Comparison of ENCODE assay signal across 19 cellular contexts in genomic region chr3:106881177-106881576, GRCh38.
DNase-seq lines count a peak whose midpoint lies in the region; ATAC-seq and TF ChIP-seq lines count a peak whose summit lies in the region.
"Had no signal": no experiment of that assay in that cellular context is flagged by ENCODE, and none has a peak within 500 bp of the region (broad histone marks: within the 10 kb centered on the region; RNA-seq: fewer than 3 reads in every experiment).

No MANE protein-coding gene starts in this region.

- no peak overlapping the region for H3K4ac ChIP-seq in H9 (ENCODE audit: low read depth, low read length)

- H3K36me3 ChIP-seq in Loucy (ENCODE audit: insufficient read depth, low read length) (no peaks in the 10 kb centered on the region), PC-3 (ENCODE audit: low read depth, low read length) (no peaks in the 10 kb centered on the region), iPS-18a (ENCODE audit: control insufficient read depth, low read depth, low read length) (no peaks in the 10 kb centered on the region), OCI-LY7 (ENCODE audit: insufficient read depth, low read length) (no peaks in the 10 kb centered on the region)
- H3K36me3 ChIP-seq: BE2C, HAP-1 had no signal

- H3K9me3 ChIP-seq in H9 (ENCODE audit: control insufficient read depth, low read depth, low read length): no peaks in the 10 kb centered on the region
- peaks cover 29% of the 10 kb centered on the region; the same call in 1 of the 2 replicates for H3K9me3 ChIP-seq in Loucy (ENCODE audit: insufficient read depth, low read depth, low read length)
- no peaks in the 10 kb centered on the region for H3K9me3 ChIP-seq in PC-3 (ENCODE audit: low read length)
- H3K9me3 ChIP-seq in iPS-18a (ENCODE audit: control insufficient read depth, low read depth, low read length): peaks cover 3% of the 10 kb centered on the region
- no peaks in the 10 kb centered on the region for H3K9me3 ChIP-seq in OCI-LY7 (ENCODE audit: low read length)
- H3K9me3 ChIP-seq: BE2C, HAP-1 had no signal

- no peak overlapping the region for H3K4me3 Mint-ChIP-seq in H9
- H3K4me3 Mint-ChIP-seq in activated CD4-positive, alpha-beta T cell treated with anti-CD3 and anti-CD28 coated beads, Interleukin-2, amount 10 ng/mL, durations not matched to agents 24 days and 14 days: no peak overlapping the region
- H3K4me3 Mint-ChIP-seq: CD4-positive, CD25-positive, alpha-beta regulatory T cell; CD8-positive, alpha-beta memory T cell; IgD-negative memory B cell had no signal

- H4K91ac ChIP-seq in H9 (ENCODE audit: insufficient read length, low read depth, low read length): no peak overlapping the region

- H3T11ph ChIP-seq in H9 (ENCODE audit: low read length): no peak overlapping the region

- no peak overlapping the region for H2BK15ac ChIP-seq in H9 (ENCODE audit: low read depth, low read length)

- no peaks in the 10 kb centered on the region for H3K79me1 ChIP-seq in H9 (ENCODE audit: insufficient read depth, low read depth, low read length, poor library complexity, severe bottlenecking)

- H3K36me3 Mint-ChIP-seq in H9 (ENCODE audit: insufficient read depth in 1 of 3, low read depth in 3 of 3): peaks cover 20 to 52% (median 42%) of the 10 kb centered on the region in 3 experiments
- H3K36me3 Mint-ChIP-seq in activated CD4-positive, alpha-beta T cell treated with anti-CD3 and anti-CD28 coated beads, Interleukin-2, amount 10 ng/mL, durations not matched to agents 24 days and 14 days (ENCODE audit: low read depth): no peaks in the 10 kb centered on the region
- H3K36me3 Mint-ChIP-seq: CD4-positive, CD25-positive, alpha-beta regulatory T cell; CD8-positive, alpha-beta memory T cell; IgD-negative memory B cell had no signal

- intact Hi-C loops in PC-3 (cut with micrococcal nuclease): no loop called here
- intact Hi-C loops in OCI-LY7 (cut with micrococcal nuclease; ENCODE audit: unreplicated experiment): no loop called here
- intact Hi-C loops in activated CD4-positive, alpha-beta T cell treated with anti-CD3 and anti-CD28 coated beads, Interleukin-2, amount 10 ng/mL, durations not matched to agents 24 days and 14 days (cut with micrococcal nuclease): no loop called here

- no peak overlapping the region for H2BK12ac ChIP-seq in H9 (ENCODE audit: insufficient read length, low read depth, low read length)

- no peak overlapping the region for H2BK5ac ChIP-seq in H9 (ENCODE audit: insufficient read length, low read length)

- DNase-seq in H9 (no peak), PC-3 (no peak), OCI-LY7 (ENCODE audit: low spot score) (no peak)
- no peak for DNase-seq in activated CD8-positive, alpha-beta memory T cell treated with anti-CD3 and anti-CD28 coated beads, Interleukin-2, amount 50 U/mL, for 4 hours
- no peak for DNase-seq in activated CD4-positive, alpha-beta T cell treated with anti-CD3 and anti-CD28 coated beads, Interleukin-2, amount 10 ng/mL, durations not matched to agents 24 days and 14 days
- DNase-seq: ACHN; BE2C; C1 segment of cervical spinal cord; CD4-positive, CD25-positive, alpha-beta regulatory T cell; CD8-positive, alpha-beta memory T cell; COR-L47; DMS 273 treated with DMSO at 0.1 percent for 48 hours; DMS53; GOT3 had no signal

- H3K79me2 ChIP-seq in H9 (ENCODE audit: insufficient read depth, low read length) (no peaks in the 10 kb centered on the region), Loucy (ENCODE audit: insufficient read depth, low read length) (no peaks in the 10 kb centered on the region), PC-3 (ENCODE audit: low read length) (no peaks in the 10 kb centered on the region), OCI-LY7 (ENCODE audit: insufficient read depth, low read depth, low read length) (no peaks in the 10 kb centered on the region)

- H3K18ac ChIP-seq in H9 (ENCODE audit: insufficient read length, low read depth, low read length): no peak overlapping the region

- peaks cover 4% of the 10 kb centered on the region; the same call in 1 of the 2 replicates for H3K4me1 ChIP-seq in H9 (ENCODE audit: insufficient read depth, low read length)
- peaks cover 51% of the 10 kb centered on the region for H3K4me1 ChIP-seq in Loucy (ENCODE audit: insufficient read depth, low read length, poor library complexity, severe bottlenecking)
- H3K4me1 ChIP-seq in PC-3 (ENCODE audit: insufficient read depth, low read length): no peaks in the 10 kb centered on the region
- peaks cover 26% of the 10 kb centered on the region for H3K4me1 ChIP-seq in iPS-18a (ENCODE audit: control insufficient read depth, low read depth, low read length)
- no peaks in the 10 kb centered on the region for H3K4me1 ChIP-seq in OCI-LY7 (ENCODE audit: insufficient read depth, low read length, poor library complexity, severe bottlenecking)
- H3K4me1 ChIP-seq: BE2C had no signal

- peak overlapping the region; percentile 27 for H3K4me3 ChIP-seq in Loucy (ENCODE audit: low read length, poor library complexity, severe bottlenecking)
- H3K4me3 ChIP-seq in PC-3 (ENCODE audit: low read length): no peak overlapping the region
- no peak overlapping the region for H3K4me3 ChIP-seq in iPS-18a (ENCODE audit: low read length)
- H3K4me3 ChIP-seq in OCI-LY7 (ENCODE audit: low read depth, low read length, poor library complexity, severe bottlenecking): no peak overlapping the region
- H3K4me3 ChIP-seq: HAP-1 had no signal

- H4K20me1 ChIP-seq in H9 (ENCODE audit: control insufficient read depth, insufficient read depth, insufficient read length): no peaks in the 10 kb centered on the region
- H4K20me1 ChIP-seq in Loucy (ENCODE audit: insufficient read depth, low read length, poor library complexity, severe bottlenecking): no peaks in the 10 kb centered on the region
- no peaks in the 10 kb centered on the region for H4K20me1 ChIP-seq in PC-3 (ENCODE audit: low read length)
- no peaks in the 10 kb centered on the region for H4K20me1 ChIP-seq in OCI-LY7 (ENCODE audit: insufficient read depth, low read length)

- no peaks in the 10 kb centered on the region for H3K9me2 ChIP-seq in Loucy (replicated peaks; ENCODE audit: low read depth, low read length)
- H3K9me2 ChIP-seq in PC-3 (replicated peaks; ENCODE audit: low read length): no peaks in the 10 kb centered on the region
- no peaks in the 10 kb centered on the region for H3K9me2 ChIP-seq in OCI-LY7 (ENCODE audit: insufficient read depth, low read length)

- no peak overlapping the region for H2BK120ac ChIP-seq in H9 (ENCODE audit: low read depth, low read length, poor library complexity, severe bottlenecking)

- H3F3A ChIP-seq in Loucy (ENCODE audit: low read depth) (peaks cover 13% of the 10 kb centered on the region; the same call in 1 of the 2 replicates), PC-3 (ENCODE audit: low read length, unreplicated experiment) (no peaks in the 10 kb centered on the region)

- no CpG with 5 or more reads among the region's 1 CpG for WGBS in H9 (ENCODE audit: extremely low coverage, insufficient read length, low lambda C conversion rate)

- H3K23me2 ChIP-seq in H9 (ENCODE audit: insufficient read length, low read depth, low read length, poor library complexity, severe bottlenecking): no peaks in the 10 kb centered on the region

- POLR2A ChIA-PET in PC-3 (lab: Charles Lee; ENCODE audit: unreplicated experiment): no interaction called here
- POLR2A ChIA-PET in OCI-LY7 (lab: Charles Lee): no interaction called here

- peaks cover 33 to 35% of the 10 kb centered on the region in 2 experiments for H3K9me3 Mint-ChIP-seq in H9
- peaks cover 3% of the 10 kb centered on the region for H3K9me3 Mint-ChIP-seq in activated CD4-positive, alpha-beta T cell treated with anti-CD3 and anti-CD28 coated beads, Interleukin-2, amount 10 ng/mL, durations not matched to agents 24 days and 14 days

- H3K27me3 Mint-ChIP-seq in H9 (ENCODE audit: low read depth): no peaks in the 10 kb centered on the region
- H3K27me3 Mint-ChIP-seq in activated CD4-positive, alpha-beta T cell treated with anti-CD3 and anti-CD28 coated beads, Interleukin-2, amount 10 ng/mL, durations not matched to agents 24 days and 14 days: no peaks in the 10 kb centered on the region
- H3K27me3 Mint-ChIP-seq: CD4-positive, CD25-positive, alpha-beta regulatory T cell; IgD-negative memory B cell had no signal

- peak overlapping the region; percentile 20 to 88 (median 27); a peak in 4 of 7 replicates for H3K27ac Mint-ChIP-seq in H9
- no peak overlapping the region for H3K27ac Mint-ChIP-seq in activated CD4-positive, alpha-beta T cell treated with anti-CD3 and anti-CD28 coated beads, Interleukin-2, amount 10 ng/mL, durations not matched to agents 24 days and 14 days
- H3K27ac Mint-ChIP-seq: CD4-positive, CD25-positive, alpha-beta regulatory T cell; CD8-positive, alpha-beta memory T cell had no signal

- H3K14ac ChIP-seq in H9 (ENCODE audit: insufficient read depth, low read length): no peak overlapping the region

- H3K9ac ChIP-seq in H9 (ENCODE audit: extremely low read depth, insufficient read length, low read length): no peak overlapping the region
- peak overlapping the region; percentile 41 for H3K9ac ChIP-seq in Loucy (ENCODE audit: low read depth, low read length, poor library complexity, severe bottlenecking)
- H3K9ac ChIP-seq in PC-3 (ENCODE audit: low read length): no peak overlapping the region
- H3K9ac ChIP-seq in iPS-18a (ENCODE audit: low read length): peak overlapping the region; percentile 9

- H4K8ac ChIP-seq in H9 (replicated peaks; ENCODE audit: insufficient read length, low read depth, low read length): no peak overlapping the region

- H2AFZ ChIP-seq in H9 (ENCODE audit: low read length) (no peak overlapping the region), Loucy (ENCODE audit: low read length) (no peak overlapping the region), PC-3 (ENCODE audit: low read length) (peak overlapping the region; percentile 14; the same call in 1 of the 2 replicates), OCI-LY7 (ENCODE audit: low read length) (no peak overlapping the region)

- no peak overlapping the region for H2BK20ac ChIP-seq in H9 (ENCODE audit: low read depth, low read length, poor library complexity, severe bottlenecking)

- H3K23ac ChIP-seq in H9 (ENCODE audit: insufficient read length, low read depth, low read length): no peak overlapping the region

- no peak overlapping the region for H4K5ac ChIP-seq in H9 (ENCODE audit: insufficient read length, low read depth, low read length)

- H3K4me2 ChIP-seq in H9 (ENCODE audit: insufficient read depth, insufficient read length, low read length) (no peak overlapping the region), Loucy (ENCODE audit: low read depth, low read length, poor library complexity, severe bottlenecking) (peak overlapping the region; percentile 44), PC-3 (ENCODE audit: low read length) (no peak overlapping the region), OCI-LY7 (ENCODE audit: low read length) (no peak overlapping the region)

- no peak overlapping the region for H2AK5ac ChIP-seq in H9 (ENCODE audit: insufficient read length, low read length)

- H3K27me3 ChIP-seq in H9 (ENCODE audit: insufficient read depth, low read length): no peaks in the 10 kb centered on the region; the same call in 1 of the 2 replicates
- no peaks in the 10 kb centered on the region for H3K27me3 ChIP-seq in Loucy (ENCODE audit: insufficient read depth, low read length, poor library complexity, severe bottlenecking)
- H3K27me3 ChIP-seq in PC-3 (ENCODE audit: low read length): no peaks in the 10 kb centered on the region; the same call in 1 of the 2 replicates
- H3K27me3 ChIP-seq in iPS-18a (ENCODE audit: control insufficient read depth, insufficient read depth, low read length): no peaks in the 10 kb centered on the region
- H3K27me3 ChIP-seq: BE2C had no signal

- ATAC-seq in PC-3: no peak
- ATAC-seq: HepG2 had no signal

- CTCF ChIA-PET in PC-3 (lab: Charles Lee) (no interaction called here), OCI-LY7 (lab: Charles Lee; ENCODE audit: unreplicated experiment) (no interaction called here)

- H3K27ac ChIP-seq in H9 (ENCODE audit: insufficient read length, low read depth, low read length) (no peak overlapping the region), PC-3 (ENCODE audit: low read length) (no peak overlapping the region), iPS-18a (ENCODE audit: low read length) (no peak overlapping the region), OCI-LY7 (ENCODE audit: low read depth, low read length, poor library complexity, severe bottlenecking) (no peak overlapping the region)

- H3K56ac ChIP-seq in H9 (ENCODE audit: insufficient read length, low read depth, low read length): no peak overlapping the region

- no peak for TF ChIP-seq CTCF in H9 (conservative IDR thresholded peaks at IDR 0.05)
- no peak for TF ChIP-seq CTCF in Loucy (conservative IDR thresholded peaks at IDR 0.05; ENCODE audit: low read length)
- TF ChIP-seq CTCF in PC-3 (conservative IDR thresholded peaks at IDR 0.05; ENCODE audit: low read depth, low read length): no peak
- TF ChIP-seq CTCF in OCI-LY7 (conservative IDR thresholded peaks at IDR 0.05; ENCODE audit: low read length): no peak

- BruUV-seq in PC-3 (replicated peaks; lab: Mats Ljungman, UMichigan): no TSS peak
- no TSS peak for BruUV-seq in OCI-LY7 (replicated peaks; lab: Mats Ljungman, UMichigan)

- peaks cover 42 to 44% of the 10 kb centered on the region in 2 experiments for H3K4me1 Mint-ChIP-seq in H9
- no peaks in the 10 kb centered on the region for H3K4me1 Mint-ChIP-seq in activated CD4-positive, alpha-beta T cell treated with anti-CD3 and anti-CD28 coated beads, Interleukin-2, amount 10 ng/mL, durations not matched to agents 24 days and 14 days
- H3K4me1 Mint-ChIP-seq: CD4-positive, CD25-positive, alpha-beta regulatory T cell; IgD-negative memory B cell had no signal

Comparison
In these comparisons a context has a peak if more than half of its experiments do, and no peak if none do; other contexts are left out.
1. H3K9ac ChIP-seq: peak in Loucy (single experiment) and iPS-18a (single experiment); none in H9 (single experiment) and PC-3 (single experiment).